Comparison of ENCODE assay signal across 8 cellular contexts in genomic region chr3:136818191-136818850, GRCh38. TPM values are rescaled to one million over a fixed set of nuclear protein-coding genes. Genes with fewer than 3 reads are reported as not detected.
DNase-seq lines count a peak whose midpoint lies in the region; ATAC-seq, FAIRE-seq and TF ChIP-seq lines count a peak whose summit lies in the region.

No MANE protein-coding gene starts in this region.

- H3K27me3 Mint-ChIP-seq in activated naive CD4-positive, alpha-beta T cell treated with anti-CD3 and anti-CD28 coated beads, Interleukin-2, amount 10 ng/mL, durations not matched to agents 7 days and 5 days, result peaks cover 64% of the 10 kb centered on the region

- ATAC-seq in GM21367 (IDR thresholded peaks at IDR 0.05; ENCODE audit: unreplicated experiment), result peak; percentile 44
- peak; percentile 14 for ATAC-seq in Right ventricle myocardium superior (ENCODE audit: poor library complexity)

- FAIRE-seq in D721Med (lab: Jason Lieb, UNC), result no peak

- H3K27ac Mint-ChIP-seq in activated naive CD4-positive, alpha-beta T cell treated with anti-CD3 and anti-CD28 coated beads, Interleukin-2, amount 10 ng/mL, durations not matched to agents 7 days and 5 days, result no peak overlapping the region

- H3K4me3 ChIP-seq in AG09309 (ENCODE audit: control insufficient read depth, low read depth, low read length) (peak overlapping the region; percentile 83), ovary (peak overlapping the region; percentile 62)

- TF ChIP-seq CTCF in AG09309 (IDR thresholded peaks at IDR 0.05; ENCODE audit: control insufficient read depth, insufficient read depth, low read depth, low read length, missing control alignments) (peak; percentile 27), ovary (IDR thresholded peaks at IDR 0.05) (no peak), D721Med (IDR thresholded peaks at IDR 0.05; ENCODE audit: insufficient read depth, missing control alignments) (no peak)

- H3K4me3 Mint-ChIP-seq in activated naive CD4-positive, alpha-beta T cell treated with anti-CD3 and anti-CD28 coated beads, Interleukin-2, amount 10 ng/mL, durations not matched to agents 7 days and 5 days, result peak overlapping the region; percentile 75

- no peaks in the 10 kb centered on the region for H3K36me3 Mint-ChIP-seq in activated naive CD4-positive, alpha-beta T cell treated with anti-CD3 and anti-CD28 coated beads, Interleukin-2, amount 10 ng/mL, durations not matched to agents 7 days and 5 days

- TF ChIP-seq EP300 in ovary (IDR thresholded peaks at IDR 0.05), result no peak

- intact Hi-C loops in Right ventricle myocardium superior (cut with DNase I) (loop anchor here (5.0 kb wide), 1 partner anchor 194 kb away; no protein-coding TSS in a partner anchor), ovary (cut with DNase I) (no loop called here)

- H3K27me3 ChIP-seq in ovary, result no peaks in the 10 kb centered on the region

- peaks cover 23% of the 10 kb centered on the region for H3K4me1 Mint-ChIP-seq in activated naive CD4-positive, alpha-beta T cell treated with anti-CD3 and anti-CD28 coated beads, Interleukin-2, amount 10 ng/mL, durations not matched to agents 7 days and 5 days

- H3K9me3 ChIP-seq in ovary, result no peaks in the 10 kb centered on the region

- H3K27ac ChIP-seq in ovary, result peak overlapping the region in 1 of 2 donors; percentile 73

- H3K4me1 ChIP-seq in ovary (ENCODE audit: insufficient read depth), result peaks cover 6% of the 10 kb centered on the region

- TF ChIP-seq POLR2A in ovary (IDR thresholded peaks at IDR 0.05) (no peak), erythroblast (IDR thresholded peaks at IDR 0.05; ENCODE audit: low read length) (no peak)

- 9 to 13% (median 11%) methylated on average over 10 of the region's 10 CpGs for WGBS in ovary, 3 donors

- H3K36me3 ChIP-seq in ovary, result no peaks in the 10 kb centered on the region

- no peaks in the 10 kb centered on the region for H3K9me3 Mint-ChIP-seq in activated naive CD4-positive, alpha-beta T cell treated with anti-CD3 and anti-CD28 coated beads, Interleukin-2, amount 10 ng/mL, durations not matched to agents 7 days and 5 days

- DNase-seq in AG09309 (ENCODE audit: low read depth) (peak; percentile 57), NCI-H774 (lab: John Stamatoyannopoulos, UW) (peak; percentile 80), Right ventricle myocardium superior (peak; percentile 54), ovary (peak; percentile 12 to 40 (median 23)), erythroblast (lab: John Stamatoyannopoulos, UW) (no peak), D721Med (ENCODE audit: insufficient read length, low spot score) (no peak)
- DNase-seq in activated naive CD4-positive, alpha-beta T cell treated with anti-CD3 and anti-CD28 coated beads, Interleukin-2, amount 10 ng/mL, durations not matched to agents 7 days and 5 days, result peak; percentile 25

- CTCF ChIA-PET in activated naive CD4-positive, alpha-beta T cell treated with anti-CD3 and anti-CD28 coated beads, Interleukin-2, amount 10 ng/mL, durations not matched to agents 7 days and 5 days (lab: Charles Lee), result interaction anchor here (0.7 kb wide), 1 partner anchor 196 kb away, joined by 3 read pairs; no protein-coding TSS in a partner anchor

RNA-seq across cellular contexts. Expression of gene SLC35G2, which starts 0.6 kb away (rescaled TPM):
- total RNA-seq in Right ventricle myocardium superior, result 1.8 TPM
- total RNA-seq in ovary, result 1 to 10 TPM; 2.3 to 7.7 (median 4.1) TPM
- 1 to 10 TPM; 5.0 to 9.5 TPM for polyA plus RNA-seq in ovary

RNA-seq across cellular contexts. Expression of gene NCK1, which starts 43.7 kb away (rescaled TPM):
- 21.7 TPM for total RNA-seq in Right ventricle myocardium superior
- total RNA-seq in ovary, result 10 to 100 TPM; 35.8 to 49.4 (median 36.2) TPM
- 10 to 100 TPM; 27.6 TPM for polyA plus RNA-seq in ovary

Comparison
In these comparisons a context has a peak if more than half of its experiments do, and no peak if none do; other contexts are left out.
1. DNase-seq: peak in AG09309 (single experiment), NCI-H774 (single experiment), activated naive CD4-positive, alpha-beta T cell treated with anti-CD3 and anti-CD28 coated beads, Interleukin-2, amount 10 ng/mL, durations not matched to agents 7 days and 5 days (single experiment), Right ventricle myocardium superior (single experiment) and ovary (5 of 5); none in erythroblast (0 of 2) and D721Med (single experiment).